Comparison of ENCODE assay signal across 1 cellular context in genomic region chr1:6241107-6241886, GRCh38.
TF ChIP-seq lines count a peak whose summit lies in the region.

No MANE protein-coding gene starts in this region.

TF ChIP-seq in H1, 55 proteins besides CTCF, POLR2A, EP300 and RAD21:
- no peak for TF ChIP-seq CHD7 (IDR thresholded peaks at IDR 0.05; ENCODE audit: insufficient replicate concordance, low read length)
- TF ChIP-seq BCL11A (IDR thresholded peaks at IDR 0.05; ENCODE audit: low read depth in 2 of 2, low read length in 2 of 2) = no peak
- TF ChIP-seq SP1 (IDR thresholded peaks at IDR 0.05; ENCODE audit: low read depth, low read length) = no peak
- TF ChIP-seq CBX5 (IDR thresholded peaks at IDR 0.05; ENCODE audit: low read depth, low read length) = no peak
